In genomic region chr6:43705996-43706395, GRCh38 we compare ENCODE assay signal across 14 cellular contexts. TPM values are rescaled to one million over a fixed set of nuclear protein-coding genes. Genes with fewer than 3 reads are reported as not detected.
A peak's percentile ranks its signal among the peaks of the same experiment; 100 is the strongest.
DNase-seq lines count a peak whose midpoint lies in the region; ATAC-seq and TF ChIP-seq lines count a peak whose summit lies in the region.
"Had no signal": no experiment of that assay in that cellular context is flagged by ENCODE, and none has a peak within 500 bp of the region (broad histone marks: within the 10 kb centered on the region; RNA-seq: fewer than 3 reads in every experiment).

No MANE protein-coding gene starts in this region.

- DNase-seq in SIG-M5 treated with dmso at 0.1 percent for 504 hours (lab: John Stamatoyannopoulos, UW; ENCODE audit: unreplicated experiment) = peak; percentile 56
- no peak for DNase-seq in SIG-M5 (lab: John Stamatoyannopoulos, UW)
- DNase-seq in RWPE1 (ENCODE audit: low spot score) = no peak
- DNase-seq in fibroblast of villous mesenchyme (ENCODE audit: low read depth) = peak; percentile 77
- DNase-seq in type B pancreatic cell (ENCODE audit: extremely low spot score, unreplicated experiment) = no peak
- no peak for DNase-seq in endodermal cell
- DNase-seq: activated CD4-positive, CD25-positive, alpha-beta regulatory T cell treated with anti-CD3 and anti-CD28 coated beads, Interleukin-2, amount 50 U/mL, for 72 hours; activated naive CD4-positive, alpha-beta T cell treated with anti-CD3 and anti-CD28 coated beads, Interleukin-2, amount 50 U/mL, for 16 hours; stimulated activated CD4-positive, alpha-beta T cell treated with anti-CD3 and anti-CD28 coated beads, Interleukin-1b, Interleukin-23, amount 100 ng/mL, for 48 hours; tibial artery had no signal

- H3K27me3 ChIP-seq in endodermal cell (ENCODE audit: control insufficient read depth, insufficient read depth, low read length, poor library complexity, severe bottlenecking) = no peaks in the 10 kb centered on the region

- H3K27ac ChIP-seq in RWPE1 (0 out of 2 replicates have a peak overlapping the region, but pooled peaks have one; percentile 31), endodermal cell (ENCODE audit: low read depth, low read length) (no peak overlapping the region)

- CTCF ChIA-PET in RWPE1 (lab: Yijun Ruan, JAX) = interaction anchor here (1.0 to 1.9 kb wide), 2 partner anchors 18 to 64 kb away, joined by 3 to 7 read pairs; partner anchors contain the start of gene VEGFA

- H3K4me1 ChIP-seq in endodermal cell (ENCODE audit: control insufficient read depth, insufficient read depth, low read length) = peaks cover 40% of the 10 kb centered on the region

- peak overlapping the region; percentile 45 for H3K4me3 Mint-ChIP-seq in type B pancreatic cell
- H3K4me3 Mint-ChIP-seq in endodermal cell = no peak overlapping the region

- H3K27me3 Mint-ChIP-seq in type B pancreatic cell (no peaks in the 10 kb centered on the region), endodermal cell (ENCODE audit: insufficient read depth) (no peaks in the 10 kb centered on the region)

- WGBS in endodermal cell (ENCODE audit: insufficient coverage in 1 of 2, insufficient read length in 1 of 2), 2 experiments = 79 to 90% methylated on average over 3 of the region's 3 CpGs

- no peaks in the 10 kb centered on the region for H3K9me3 ChIP-seq in endodermal cell (ENCODE audit: control insufficient read depth, low read length)
- H3K9me3 ChIP-seq: A549, tibial artery had no signal

- H3K36me3 ChIP-seq in endodermal cell (ENCODE audit: control insufficient read depth, insufficient read depth, low read length) = no peaks in the 10 kb centered on the region
- H3K36me3 ChIP-seq: tibial artery had no signal

- H3K4me3 ChIP-seq in fibroblast of villous mesenchyme (ENCODE audit: low read depth, low read length) (no peak overlapping the region), endodermal cell (ENCODE audit: low read length) (no peak overlapping the region)
- H3K4me3 ChIP-seq: A549, tibial artery had no signal

- H3K36me3 Mint-ChIP-seq in type B pancreatic cell (no peaks in the 10 kb centered on the region), endodermal cell (ENCODE audit: low read depth) (no peaks in the 10 kb centered on the region)

- peaks cover 71% of the 10 kb centered on the region for H3K4me1 Mint-ChIP-seq in type B pancreatic cell (ENCODE audit: unreplicated experiment)
- H3K4me1 Mint-ChIP-seq in endodermal cell = peaks cover 67% of the 10 kb centered on the region

- H3K9ac ChIP-seq in endodermal cell (ENCODE audit: extremely low read depth, low read length, poor library complexity, severe bottlenecking) = no peak overlapping the region

- TF ChIP-seq CTCF in RWPE1 (conservative IDR thresholded peaks at IDR 0.05; ENCODE audit: low read depth) (no peak), fibroblast of villous mesenchyme (IDR thresholded peaks at IDR 0.05; ENCODE audit: insufficient read depth, low read depth, low read length) (no peak), type B pancreatic cell (conservative IDR thresholded peaks at IDR 0.05) (no peak), endodermal cell (conservative IDR thresholded peaks at IDR 0.05) (no peak)

- no peak for ATAC-seq in GM21390 (IDR thresholded peaks at IDR 0.05; ENCODE audit: unreplicated experiment)
- no peak for ATAC-seq in GM18861 (IDR thresholded peaks at IDR 0.05; ENCODE audit: unreplicated experiment)
- ATAC-seq: A549, HCT116 had no signal

- POLR2A ChIA-PET in RWPE1 (lab: Yijun Ruan, JAX; ENCODE audit: low non-redundant PET) = no interaction called here

- H3K9me3 Mint-ChIP-seq in type B pancreatic cell (no peaks in the 10 kb centered on the region), endodermal cell (no peaks in the 10 kb centered on the region)

- H3K27ac Mint-ChIP-seq in type B pancreatic cell (peak overlapping the region; percentile 37), endodermal cell (no peak overlapping the region)

RNA-seq across cellular contexts. Expression of gene MRPS18A, which starts 18.4 kb away (rescaled TPM):
- total RNA-seq in fibroblast of villous mesenchyme = 26.8 and 34.8 TPM in 2 replicates
- 43.7 and 49.1 TPM in 2 replicates for total RNA-seq in type B pancreatic cell (ENCODE audit: low replicate concordance)
- total RNA-seq in endodermal cell = 10 to 100 TPM; 53.6 to 58.8 TPM
- 50.7 TPM for polyA plus RNA-seq in endodermal cell (2013, experiment 1 of 2)
- 50.8 TPM for polyA plus RNA-seq in endodermal cell (2013, experiment 2 of 2)

Comparison
In these comparisons a context has a peak if more than half of its experiments do, and no peak if none do; other contexts are left out.
1. DNase-seq: peak in SIG-M5 treated with dmso at 0.1 percent for 504 hours (single experiment) and fibroblast of villous mesenchyme (single experiment); none in SIG-M5 (single experiment), RWPE1 (single experiment), type B pancreatic cell (single experiment) and endodermal cell (single experiment).